ENCODE assay signal across 8 cellular contexts in the genomic region with DNA sequence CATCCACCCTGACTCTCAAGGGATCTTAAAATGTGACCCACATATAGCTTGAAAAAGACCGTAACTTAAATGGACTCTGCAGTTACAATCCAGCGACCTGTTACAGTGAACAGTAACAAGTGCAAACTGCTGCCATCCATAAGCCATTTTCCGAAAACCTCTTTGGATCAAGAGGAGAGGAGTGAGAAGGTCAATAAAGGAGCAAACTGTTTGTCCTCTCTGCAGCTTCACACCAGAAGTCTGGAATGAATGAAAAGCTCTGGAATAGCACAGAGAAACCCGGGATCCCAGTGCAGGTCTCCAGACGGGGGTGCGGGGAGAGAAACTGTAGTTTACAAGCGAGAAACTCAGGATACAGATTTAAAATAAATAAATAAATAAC. TPM values are rescaled to one million over a fixed set of nuclear protein-coding genes. Genes with fewer than 3 reads are reported as not detected.
DNase-seq lines count a peak whose midpoint lies in the region; ATAC-seq and TF ChIP-seq lines count a peak whose summit lies in the region.

No MANE protein-coding gene starts in this region.

- 7% methylated on average over 7 of the region's 7 CpGs for WGBS in esophagus muscularis mucosa
- no CpG with 5 or more reads among the region's 7 CpGs for WGBS in neuronal stem cell (ENCODE audit: extremely low coverage in 2 of 2, insufficient read length in 2 of 2, insufficient replicate concordance in 1 of 2), 2 donors

- no peak for DNase-seq in activated naive CD4-positive, alpha-beta T cell treated with anti-CD3 and anti-CD28 coated beads for 36 hours
- DNase-seq in activated naive CD4-positive, alpha-beta T cell (lab: John Stamatoyannopoulos, UW), result no peak
- DNase-seq in SK-MEL-5 (ENCODE audit: low read depth, low spot score), result peak; percentile 3
- no peak for DNase-seq in esophagus muscularis mucosa (ENCODE audit: extremely low spot score)
- no peak for DNase-seq in neuronal stem cell (ENCODE audit: low spot score)
- DNase-seq in mesenteric fat pad (ENCODE audit: low spot score), result no peak
- no peak for DNase-seq in GM19240 (ENCODE audit: insufficient read length, low spot score)

- H3K79me1 ChIP-seq in neuronal stem cell (ENCODE audit: low read depth, low read length), result no peaks in the 10 kb centered on the region

- in situ Hi-C loops in SK-MEL-5 (cut with HindIII; ENCODE audit: low pct_unique_long_range_greater_than_20kb, low sequenced_read_pairs), result no loop called here

- H2BK15ac ChIP-seq in neuronal stem cell (ENCODE audit: low read length), result no peak overlapping the region

- peak overlapping the region; percentile 100 for H3K23ac ChIP-seq in neuronal stem cell (ENCODE audit: low read depth, low read length, poor library complexity)

- TF ChIP-seq CTCF in esophagus muscularis mucosa (IDR thresholded peaks at IDR 0.05), result no peak

- no peak overlapping the region for H4K91ac ChIP-seq in neuronal stem cell (ENCODE audit: low read depth, low read length, poor library complexity)

- no peak for TF ChIP-seq EP300 in esophagus muscularis mucosa (IDR thresholded peaks at IDR 0.05)

- H4K8ac ChIP-seq in neuronal stem cell (ENCODE audit: low read depth, low read length), result no peak overlapping the region

- H2AK5ac ChIP-seq in neuronal stem cell (ENCODE audit: low read depth, low read length), result no peak overlapping the region

- H3K27ac Mint-ChIP-seq in activated naive CD4-positive, alpha-beta T cell treated with anti-CD3 and anti-CD28 coated beads for 36 hours, result peak overlapping the region; percentile 26

- H3K36me3 ChIP-seq in esophagus muscularis mucosa, result peaks cover 0 to 22% (median 18%) of the 10 kb centered on the region in 4 donors
- H3K36me3 ChIP-seq in neuronal stem cell (replicated peaks in 1 of 2; ENCODE audit: control insufficient read depth in 2 of 2, insufficient read depth in 2 of 2, low read length in 2 of 2), result peaks cover 4 to 25% of the 10 kb centered on the region in 2 donors

- no peaks in the 10 kb centered on the region for H3K9me3 ChIP-seq in esophagus muscularis mucosa
- no peaks in the 10 kb centered on the region for H3K9me3 ChIP-seq in neuronal stem cell (replicated peaks in 1 of 2; ENCODE audit: control insufficient read depth in 2 of 2, insufficient read depth in 1 of 2, low read depth in 1 of 2, low read length in 2 of 2)

- H3K9ac ChIP-seq in neuronal stem cell (ENCODE audit: low read depth, low read length, poor library complexity), result no peak overlapping the region

- H3K18ac ChIP-seq in neuronal stem cell (ENCODE audit: low read length), result no peak overlapping the region

- H2BK5ac ChIP-seq in neuronal stem cell (ENCODE audit: low read length), result no peak overlapping the region

- H3K4me1 ChIP-seq in esophagus muscularis mucosa (peaks cover 5 to 23% (median 21%) of the 10 kb centered on the region in 4 donors), neuronal stem cell (ENCODE audit: control insufficient read depth in 2 of 2, insufficient read depth in 1 of 2, low read depth in 1 of 2, low read length in 2 of 2) (peaks cover 3 to 4% of the 10 kb centered on the region in 2 donors)

- peaks cover 34% of the 10 kb centered on the region for H3K4me1 Mint-ChIP-seq in activated naive CD4-positive, alpha-beta T cell treated with anti-CD3 and anti-CD28 coated beads for 36 hours (ENCODE audit: low read depth)

- peak overlapping the region; percentile 96 for H2AFZ ChIP-seq in neuronal stem cell (ENCODE audit: low read length)

- TF ChIP-seq POLR2A in esophagus muscularis mucosa (IDR thresholded peaks at IDR 0.05; ENCODE audit: low read depth), result no peak

- no peak overlapping the region for H3K4ac ChIP-seq in neuronal stem cell (ENCODE audit: low read length)

- intact Hi-C loops in activated naive CD4-positive, alpha-beta T cell treated with anti-CD3 and anti-CD28 coated beads for 36 hours (cut with micrococcal nuclease), result loop anchor here (2.0 to 10.0 kb wide), 6 partner anchors 76 to 730 kb away; partner anchors contain the start of gene SNAPC3
- intact Hi-C loops in esophagus muscularis mucosa (cut with DNase I), result no loop called here

- no peak overlapping the region for H3K14ac ChIP-seq in neuronal stem cell (ENCODE audit: low read length)

- H3K4me3 Mint-ChIP-seq in activated naive CD4-positive, alpha-beta T cell treated with anti-CD3 and anti-CD28 coated beads for 36 hours, result peak overlapping the region; percentile 89

- H3K27me3 Mint-ChIP-seq in activated naive CD4-positive, alpha-beta T cell treated with anti-CD3 and anti-CD28 coated beads for 36 hours (ENCODE audit: low read depth), result peaks cover 7% of the 10 kb centered on the region

- H3K27me3 ChIP-seq in esophagus muscularis mucosa (peaks cover 0 to 5% (median 0%) of the 10 kb centered on the region in 4 donors), neuronal stem cell (ENCODE audit: control insufficient read depth in 3 of 3, insufficient read depth in 3 of 3, low read depth in 1 of 3, low read length in 3 of 3) (no peaks in the 10 kb centered on the region)

- H3K36me3 Mint-ChIP-seq in activated naive CD4-positive, alpha-beta T cell treated with anti-CD3 and anti-CD28 coated beads for 36 hours (ENCODE audit: low read depth), result peaks cover 15% of the 10 kb centered on the region

- no peak overlapping the region for H2BK12ac ChIP-seq in neuronal stem cell (ENCODE audit: low read length)

- CTCF ChIA-PET in activated naive CD4-positive, alpha-beta T cell treated with anti-CD3 and anti-CD28 coated beads for 36 hours (lab: Charles Lee), result interaction anchor here (0.6 to 2.2 kb wide), 2 partner anchors 31 to 74 kb away, joined by 3 to 4 read pairs; no protein-coding TSS in a partner anchor

- H3K4me3 ChIP-seq in esophagus muscularis mucosa, result peak overlapping the region; percentile 87 to 89 (median 88)
- H3K4me3 ChIP-seq in neuronal stem cell (ENCODE audit: low read length in 2 of 2), result peak overlapping the region; percentile 52 to 90

- no peak for ATAC-seq in GM21717 (IDR thresholded peaks at IDR 0.05; ENCODE audit: unreplicated experiment)

- H3K27ac ChIP-seq in esophagus muscularis mucosa (replicated peaks in 1 of 4) (peak overlapping the region in 3 of 4 donors; percentile 64 to 75 (median 73)), neuronal stem cell (replicated peaks; ENCODE audit: low read length) (no peak overlapping the region)

- no peaks in the 10 kb centered on the region for H3K9me3 Mint-ChIP-seq in activated naive CD4-positive, alpha-beta T cell treated with anti-CD3 and anti-CD28 coated beads for 36 hours

- no peak overlapping the region for H2BK120ac ChIP-seq in neuronal stem cell (ENCODE audit: low read depth, low read length)

- peak overlapping the region; percentile 59 for H3K4me2 ChIP-seq in neuronal stem cell (ENCODE audit: insufficient read depth, low read length, poor library complexity, severe bottlenecking)

RNA-seq across cellular contexts. Expression of gene ZDHHC21, which starts 0.7 kb away (rescaled TPM):
- 1 to 10 TPM; 3.5 to 3.8 TPM for total RNA-seq in activated naive CD4-positive, alpha-beta T cell treated with anti-CD3 and anti-CD28 coated beads for 36 hours
- 3.5 and 3.8 TPM in 2 replicates for total RNA-seq in SK-MEL-5 (2014; rRNA removed; shearing (Covaris generic))
- 2.4 and 3.2 TPM in 2 replicates for polyA plus RNA-seq in SK-MEL-5 (2015; cell fraction: cytosol; rRNA removed)
- 21.7 and 22.2 TPM in 2 replicates for polyA plus RNA-seq in SK-MEL-5 (2015; cell fraction: nucleus; rRNA removed)
- total RNA-seq in esophagus muscularis mucosa, result 10 to 100 TPM in 1 of 4 donors, 1 to 10 TPM in 3; 7.6 to 11.6 (median 8.9) TPM
- polyA plus RNA-seq in neuronal stem cell (2013, experiment 1 of 2), result 4.6 TPM
- polyA plus RNA-seq in neuronal stem cell (2013, experiment 2 of 2), result 5.0 TPM
- 8.3 TPM for total RNA-seq in mesenteric fat pad

RNA-seq across cellular contexts. Expression of gene CER1, which starts 30.0 kb away (rescaled TPM):
- total RNA-seq in activated naive CD4-positive, alpha-beta T cell treated with anti-CD3 and anti-CD28 coated beads for 36 hours, result not detected
- total RNA-seq in SK-MEL-5 (2014; rRNA removed; shearing (Covaris generic)), result not detected in 2 replicates
- polyA plus RNA-seq in SK-MEL-5 (2015; cell fraction: cytosol; rRNA removed), result not detected in 2 replicates
- not detected in 2 replicates for polyA plus RNA-seq in SK-MEL-5 (2015; cell fraction: nucleus; rRNA removed)
- total RNA-seq in esophagus muscularis mucosa, result not detected
- 0.03 TPM for polyA plus RNA-seq in neuronal stem cell (2013, experiment 1 of 2)
- 0.04 TPM for polyA plus RNA-seq in neuronal stem cell (2013, experiment 2 of 2)
- not detected for total RNA-seq in mesenteric fat pad
